Comparison of ENCODE assay signal across 1 cellular context in the genomic region with DNA sequence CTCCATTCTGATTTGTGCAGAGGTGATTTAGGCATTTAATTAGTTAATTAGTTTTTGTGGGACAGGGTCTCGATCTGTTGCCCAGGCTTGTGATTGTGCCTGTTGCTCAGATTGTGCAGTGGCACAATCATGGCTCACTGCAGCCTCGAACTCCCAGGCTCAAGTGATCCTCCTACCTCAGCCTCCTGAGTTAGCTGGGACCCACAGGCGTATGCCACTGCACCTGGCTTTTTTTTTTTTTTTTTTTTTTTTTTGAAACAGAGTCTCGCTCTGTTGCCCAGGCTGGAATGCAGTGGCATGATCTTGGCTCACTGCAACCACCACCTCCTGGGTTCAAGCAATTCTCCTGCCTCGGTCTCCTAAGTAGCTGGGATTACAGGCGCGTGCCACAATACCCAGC. TPM values are rescaled to one million over a fixed set of nuclear protein-coding genes. Genes with fewer than 3 reads are reported as not detected.
"Had no signal": no experiment of that assay in that cellular context is flagged by ENCODE, and none has a peak within 500 bp of the region (broad histone marks: within the 10 kb centered on the region; RNA-seq: fewer than 3 reads in every experiment).

No MANE protein-coding gene starts in this region.

RNA-seq across cellular contexts. Expression of gene SPN, which starts 9.2 kb away (rescaled TPM):
- total RNA-seq: chondrocyte had no signal
